ENCODE assay signal across 12 cellular contexts in genomic region chr4:44016582-44017421, GRCh38.
DNase-seq lines count a peak whose midpoint lies in the region; ATAC-seq, FAIRE-seq and TF ChIP-seq lines count a peak whose summit lies in the region.
"Had no signal": no experiment of that assay in that cellular context is flagged by ENCODE, and none has a peak within 500 bp of the region (broad histone marks: within the 10 kb centered on the region; RNA-seq: fewer than 3 reads in every experiment).

No MANE protein-coding gene starts in this region.

- CTCF ChIA-PET in activated CD4-positive, alpha-beta memory T cell treated with anti-CD3 and anti-CD28 coated beads for 36 hours (lab: Charles Lee) = no interaction called here

- TF ChIP-seq CTCF in AG10803 (conservative IDR thresholded peaks at IDR 0.05; ENCODE audit: low read length) = no peak
- no peak for TF ChIP-seq CTCF in astrocyte (IDR thresholded peaks at IDR 0.05; ENCODE audit: insufficient read depth, low read depth, low read length)
- TF ChIP-seq CTCF in adrenal gland (IDR thresholded peaks at IDR 0.05) = no peak
- TF ChIP-seq CTCF in Peyer's patch (IDR thresholded peaks at IDR 0.05) = no peak

- no peak overlapping the region for H3K4me3 ChIP-seq in AG10803 (ENCODE audit: low read length)
- no peak overlapping the region for H3K4me3 ChIP-seq in astrocyte (ENCODE audit: insufficient read depth, low read depth, low read length)
- H3K4me3 ChIP-seq in adrenal gland = no peak overlapping the region
- H3K4me3 ChIP-seq in Peyer's patch = no peak overlapping the region

- H3K79me2 ChIP-seq in astrocyte (ENCODE audit: insufficient read depth, low read length) = no peaks in the 10 kb centered on the region

- POLR2A ChIA-PET in activated CD4-positive, alpha-beta memory T cell treated with anti-CD3 and anti-CD28 coated beads for 36 hours (lab: Charles Lee) = no interaction called here

- H3K36me3 ChIP-seq in astrocyte (ENCODE audit: insufficient read depth, low read length) (no peaks in the 10 kb centered on the region), adrenal gland (replicated peaks in 1 of 2) (no peaks in the 10 kb centered on the region), Peyer's patch (no peaks in the 10 kb centered on the region)
- H3K36me3 ChIP-seq: WERI-Rb-1 had no signal

- H3K4me3 Mint-ChIP-seq in astrocyte (ENCODE audit: unreplicated experiment) (no peak overlapping the region), T-helper 17 cell (no peak overlapping the region)
- H3K4me3 Mint-ChIP-seq in activated CD4-positive, alpha-beta memory T cell treated with anti-CD3 and anti-CD28 coated beads for 36 hours = no peak overlapping the region
- H3K4me3 Mint-ChIP-seq: naive thymus-derived CD8-positive, alpha-beta T cell had no signal

- no peak overlapping the region for H3K27ac Mint-ChIP-seq in astrocyte (ENCODE audit: unreplicated experiment)
- no peak overlapping the region for H3K27ac Mint-ChIP-seq in activated CD4-positive, alpha-beta memory T cell treated with anti-CD3 and anti-CD28 coated beads for 36 hours
- H3K27ac Mint-ChIP-seq in T-helper 17 cell = no peak overlapping the region
- H3K27ac Mint-ChIP-seq: naive thymus-derived CD8-positive, alpha-beta T cell had no signal

- intact Hi-C loops in activated CD4-positive, alpha-beta memory T cell treated with anti-CD3 and anti-CD28 coated beads for 36 hours (cut with micrococcal nuclease) = no loop called here
- intact Hi-C loops in adrenal gland (cut with DNase I) = no loop called here

- peak overlapping the region; percentile 19 for H3K4me2 ChIP-seq in astrocyte (ENCODE audit: low read length)

- H3K4me1 ChIP-seq in astrocyte (ENCODE audit: insufficient read depth, low read length) (no peaks in the 10 kb centered on the region), adrenal gland (replicated peaks in 1 of 2) (no peaks in the 10 kb centered on the region), Peyer's patch (no peaks in the 10 kb centered on the region)

- ATAC-seq in T-helper 17 cell = no peak
- ATAC-seq: naive thymus-derived CD8-positive, alpha-beta T cell had no signal

- peaks cover 6% of the 10 kb centered on the region for H3K9me3 Mint-ChIP-seq in astrocyte (ENCODE audit: unreplicated experiment)
- H3K9me3 Mint-ChIP-seq in activated CD4-positive, alpha-beta memory T cell treated with anti-CD3 and anti-CD28 coated beads for 36 hours = peaks cover 4% of the 10 kb centered on the region

- no peak overlapping the region for H3K9ac ChIP-seq in astrocyte (ENCODE audit: low read length)

- 88 to 94% (median 91%) methylated on average over 12 to 18 of the region's 18 CpGs for WGBS in adrenal gland, 4 donors

- H3K27me3 Mint-ChIP-seq in astrocyte (ENCODE audit: low read depth, unreplicated experiment) = no peaks in the 10 kb centered on the region
- no peaks in the 10 kb centered on the region for H3K27me3 Mint-ChIP-seq in activated CD4-positive, alpha-beta memory T cell treated with anti-CD3 and anti-CD28 coated beads for 36 hours
- H3K27me3 Mint-ChIP-seq in T-helper 17 cell = no peaks in the 10 kb centered on the region
- H3K27me3 Mint-ChIP-seq: naive thymus-derived CD8-positive, alpha-beta T cell had no signal

- DNase-seq in AG10803 (ENCODE audit: low read depth) = peak; percentile 11
- no peak for DNase-seq in GM12892 (ENCODE audit: insufficient read length)
- DNase-seq in NCI-H2081 treated with DMSO at 0.1 percent for 48 hours (lab: John Stamatoyannopoulos, UW) = peak; percentile 60
- peak; percentile 25 for DNase-seq in astrocyte (ENCODE audit: low read depth)
- no peak for DNase-seq in activated CD4-positive, alpha-beta memory T cell treated with anti-CD3 and anti-CD28 coated beads for 36 hours
- DNase-seq in adrenal gland = no peak
- no peak for DNase-seq in T-helper 17 cell
- no peak for DNase-seq in Peyer's patch
- DNase-seq: aorta; naive thymus-derived CD8-positive, alpha-beta T cell; WERI-Rb-1 had no signal

- FAIRE-seq in GM12892 (lab: Jason Lieb, UNC) = no peak
- FAIRE-seq in astrocyte (lab: Jason Lieb, UNC) = no peak

- no peaks in the 10 kb centered on the region for H4K20me1 ChIP-seq in astrocyte (ENCODE audit: insufficient read depth, low read length)

- H3K4me1 Mint-ChIP-seq in astrocyte (ENCODE audit: low read depth, unreplicated experiment) (no peaks in the 10 kb centered on the region), T-helper 17 cell (no peaks in the 10 kb centered on the region)
- no peaks in the 10 kb centered on the region for H3K4me1 Mint-ChIP-seq in activated CD4-positive, alpha-beta memory T cell treated with anti-CD3 and anti-CD28 coated beads for 36 hours (ENCODE audit: low read depth)
- H3K4me1 Mint-ChIP-seq: naive thymus-derived CD8-positive, alpha-beta T cell had no signal

- TF ChIP-seq POLR2A in GM12892 (IDR thresholded peaks at IDR 0.05; ENCODE audit: low read depth, low read length) (peak; percentile 38; the same call in 1 of the 2 replicates), adrenal gland (IDR thresholded peaks at IDR 0.05) (no peak), Peyer's patch (IDR thresholded peaks at IDR 0.05) (no peak)

- no peak overlapping the region for H3K27ac ChIP-seq in astrocyte (ENCODE audit: low read depth, low read length)
- H3K27ac ChIP-seq in adrenal gland = no peak overlapping the region
- no peak overlapping the region for H3K27ac ChIP-seq in Peyer's patch
- H3K27ac ChIP-seq: C4-2B, WERI-Rb-1 had no signal

- H3K36me3 Mint-ChIP-seq in astrocyte (ENCODE audit: low read depth, unreplicated experiment) = no peaks in the 10 kb centered on the region
- H3K36me3 Mint-ChIP-seq in activated CD4-positive, alpha-beta memory T cell treated with anti-CD3 and anti-CD28 coated beads for 36 hours = no peaks in the 10 kb centered on the region
- no peaks in the 10 kb centered on the region for H3K36me3 Mint-ChIP-seq in T-helper 17 cell (ENCODE audit: low read depth)
- H3K36me3 Mint-ChIP-seq: naive thymus-derived CD8-positive, alpha-beta T cell had no signal

- H3K27me3 ChIP-seq in astrocyte (ENCODE audit: insufficient read depth, low read length) (no peaks in the 10 kb centered on the region), adrenal gland (no peaks in the 10 kb centered on the region), Peyer's patch (no peaks in the 10 kb centered on the region)

- no peak overlapping the region for H2AFZ ChIP-seq in astrocyte (ENCODE audit: low read depth, low read length)

- H3K9me3 ChIP-seq in astrocyte (ENCODE audit: insufficient read depth, low read depth, low read length) (no peaks in the 10 kb centered on the region), adrenal gland (replicated peaks in 1 of 3) (no peaks in the 10 kb centered on the region), T-helper 17 cell (ENCODE audit: control insufficient read depth, low read length, poor library complexity, severe bottlenecking) (no peaks in the 10 kb centered on the region), Peyer's patch (no peaks in the 10 kb centered on the region)

Comparison
In these comparisons a context has a peak if more than half of its experiments do, and no peak if none do; other contexts are left out.
1. DNase-seq: peak in AG10803 (single experiment), NCI-H2081 treated with DMSO at 0.1 percent for 48 hours (single experiment) and astrocyte (single experiment); none in GM12892 (single experiment), activated CD4-positive, alpha-beta memory T cell treated with anti-CD3 and anti-CD28 coated beads for 36 hours (single experiment), adrenal gland (0 of 7), T-helper 17 cell (0 of 3) and Peyer's patch (0 of 3).